ENCODE assay signal across 15 cellular contexts in genomic region chr1:1862905-1863547, GRCh38. TPM values are rescaled to one million over a fixed set of nuclear protein-coding genes. Genes with fewer than 3 reads are reported as not detected.
DNase-seq lines count a peak whose midpoint lies in the region; ATAC-seq, FAIRE-seq and TF ChIP-seq lines count a peak whose summit lies in the region.
"Had no signal": no experiment of that assay in that cellular context is flagged by ENCODE, and none has a peak within 500 bp of the region (broad histone marks: within the 10 kb centered on the region; RNA-seq: fewer than 3 reads in every experiment).

No MANE protein-coding gene starts in this region.

- TF ChIP-seq RAD21 in HepG2 (CRISPR knock-in tag; IDR thresholded peaks at IDR 0.05) = no peak

- peak overlapping the region; percentile 45 for H3K27ac ChIP-seq in HepG2 (ENCODE audit: extremely low read length, insufficient read depth, low read length)
- no peak overlapping the region for H3K27ac ChIP-seq in mesendoderm (ENCODE audit: low read depth, low read length)
- H3K27ac ChIP-seq: ovary had no signal

- FAIRE-seq in HepG2 (lab: Jason Lieb, UNC) = no peak
- FAIRE-seq: kidney had no signal

- H2AFZ ChIP-seq in HepG2 (ENCODE audit: low read length) = no peak overlapping the region

- no peak overlapping the region for H3K56ac ChIP-seq in mesendoderm (ENCODE audit: low read length)

- H3K4me1 Mint-ChIP-seq in activated naive CD8-positive, alpha-beta T cell (ENCODE audit: low read depth) = peaks cover 65% of the 10 kb centered on the region
- peaks cover 48% of the 10 kb centered on the region for H3K4me1 Mint-ChIP-seq in activated naive CD8-positive, alpha-beta T cell treated with anti-CD3 and anti-CD28 coated beads for 36 hours
- peaks cover 46% of the 10 kb centered on the region for H3K4me1 Mint-ChIP-seq in T-helper 17 cell
- peaks cover 30% of the 10 kb centered on the region for H3K4me1 Mint-ChIP-seq in type B pancreatic cell (ENCODE audit: unreplicated experiment)

- H2BK15ac ChIP-seq in mesendoderm (replicated peaks; ENCODE audit: low read depth) = no peak overlapping the region

- H3K9me3 Mint-ChIP-seq in activated naive CD8-positive, alpha-beta T cell (ENCODE audit: low read depth) = no peaks in the 10 kb centered on the region
- H3K9me3 Mint-ChIP-seq in activated naive CD8-positive, alpha-beta T cell treated with anti-CD3 and anti-CD28 coated beads for 36 hours = no peaks in the 10 kb centered on the region
- H3K9me3 Mint-ChIP-seq in type B pancreatic cell = no peaks in the 10 kb centered on the region
- H3K9me3 Mint-ChIP-seq: activated T-cell treated with anti-CD3 and anti-CD28 coated beads, Interleukin-2, amount 50 U/mL, for 4 hours had no signal

- TF ChIP-seq EP300 in HepG2 (IDR thresholded peaks at IDR 0.05; ENCODE audit: low read depth in 2 of 2, low read length in 2 of 2) (no peak), HepG2 (CRISPR knock-in tag; IDR thresholded peaks at IDR 0.05; ENCODE audit: borderline replicate concordance) (no peak)

- TF ChIP-seq CTCF in HepG2 (CRISPR knock-in tag; IDR thresholded peaks at IDR 0.05) (no peak), type B pancreatic cell (conservative IDR thresholded peaks at IDR 0.05) (no peak)

- peak overlapping the region; percentile 15 for H3K4me3 Mint-ChIP-seq in activated naive CD8-positive, alpha-beta T cell
- no peak overlapping the region for H3K4me3 Mint-ChIP-seq in activated naive CD8-positive, alpha-beta T cell treated with anti-CD3 and anti-CD28 coated beads for 36 hours
- H3K4me3 Mint-ChIP-seq in T-helper 17 cell (peak overlapping the region; percentile 62), type B pancreatic cell (no peak overlapping the region)
- H3K4me3 Mint-ChIP-seq: activated T-cell treated with anti-CD3 and anti-CD28 coated beads, Interleukin-2, amount 50 U/mL, for 4 hours had no signal

- no peak for TF ChIP-seq POLR2A in HepG2 (IDR thresholded peaks at IDR 0.05; ENCODE audit: insufficient read depth in 1 of 2, low read depth in 2 of 2, low read length in 2 of 2)

- intact Hi-C loops in HepG2 (cut with micrococcal nuclease; ENCODE audit: unreplicated experiment) = no loop called here

- H3K36me3 Mint-ChIP-seq in activated naive CD8-positive, alpha-beta T cell = no peaks in the 10 kb centered on the region
- H3K36me3 Mint-ChIP-seq in activated naive CD8-positive, alpha-beta T cell treated with anti-CD3 and anti-CD28 coated beads for 36 hours = peaks cover 24% of the 10 kb centered on the region
- H3K36me3 Mint-ChIP-seq in T-helper 17 cell (ENCODE audit: low read depth) (no peaks in the 10 kb centered on the region), type B pancreatic cell (peaks cover 20% of the 10 kb centered on the region)

- H3K79me2 ChIP-seq in HepG2 (ENCODE audit: insufficient read depth, low read length) (peaks cover 91% of the 10 kb centered on the region), mesendoderm (ENCODE audit: control insufficient read depth, insufficient read depth, low read length) (peaks cover 91% of the 10 kb centered on the region)

- POLR2A ChIA-PET in HepG2 (lab: Yijun Ruan, JAX) = no interaction called here

- H3K27me3 Mint-ChIP-seq in activated naive CD8-positive, alpha-beta T cell = no peaks in the 10 kb centered on the region
- no peaks in the 10 kb centered on the region for H3K27me3 Mint-ChIP-seq in activated naive CD8-positive, alpha-beta T cell treated with anti-CD3 and anti-CD28 coated beads for 36 hours
- no peaks in the 10 kb centered on the region for H3K27me3 Mint-ChIP-seq in T-helper 17 cell
- H3K27me3 Mint-ChIP-seq in type B pancreatic cell = no peaks in the 10 kb centered on the region

- H3K27ac Mint-ChIP-seq in activated naive CD8-positive, alpha-beta T cell = peak overlapping the region; percentile 31
- H3K27ac Mint-ChIP-seq in activated naive CD8-positive, alpha-beta T cell treated with anti-CD3 and anti-CD28 coated beads for 36 hours = no peak overlapping the region
- peak overlapping the region; percentile 91 for H3K27ac Mint-ChIP-seq in T-helper 17 cell
- H3K27ac Mint-ChIP-seq in type B pancreatic cell = peak overlapping the region; percentile 79

- no peak overlapping the region for H3K9ac ChIP-seq in HepG2 (ENCODE audit: insufficient read depth, low read depth, low read length)
- no peak overlapping the region for H3K9ac ChIP-seq in mesendoderm (ENCODE audit: low read length)

- ATAC-seq in T-helper 17 cell = no peak
- peak; percentile 43 for ATAC-seq in HepG2

- H3K79me1 ChIP-seq in mesendoderm (ENCODE audit: low read length) = peaks cover 4% of the 10 kb centered on the region

- H3K27me3 ChIP-seq in HepG2 (ENCODE audit: control insufficient read depth in 1 of 2, insufficient read depth in 2 of 2, low read length in 2 of 2) (no peaks in the 10 kb centered on the region), mesendoderm (ENCODE audit: insufficient read depth, low read length, poor library complexity) (no peaks in the 10 kb centered on the region)
- H3K27me3 ChIP-seq: ovary had no signal

- no peak overlapping the region for H3K4me3 ChIP-seq in HepG2 (replicated peaks in 1 of 3; ENCODE audit: insufficient read depth in 1 of 3, low read depth in 2 of 3, low read length in 3 of 3)
- H3K4me3 ChIP-seq in mesendoderm (ENCODE audit: low read length) = no peak overlapping the region
- H3K4me3 ChIP-seq: ovary had no signal

- no TSS peak for BruUV-seq in HepG2 (replicated peaks; lab: Mats Ljungman, UMichigan)

- H3K4ac ChIP-seq in mesendoderm (ENCODE audit: low read depth, low read length) = no peak overlapping the region

- no peak overlapping the region for H3K18ac ChIP-seq in mesendoderm (ENCODE audit: low read length)

- H3K23ac ChIP-seq in mesendoderm (ENCODE audit: low read length) = no peak overlapping the region

- H4K5ac ChIP-seq in mesendoderm (ENCODE audit: low read length) = no peak overlapping the region

- no peak overlapping the region for H2AK5ac ChIP-seq in mesendoderm (ENCODE audit: low read length)

- CTCF ChIA-PET in HepG2 (lab: Yijun Ruan, JAX; ENCODE audit: low intra/inter-chr PET ratio, low total read pairs) = no interaction called here

- 55% methylated on average over 6 of the region's 6 CpGs for WGBS in HepG2 (ENCODE audit: low lambda C conversion rate)
- WGBS in mesendoderm (ENCODE audit: extremely low coverage, insufficient coverage, low lambda C conversion rate) = no CpG with 5 or more reads among the region's 6 CpGs

- H3K4me2 ChIP-seq in HepG2 (ENCODE audit: low read depth, low read length) (no peak overlapping the region), mesendoderm (ENCODE audit: low read length) (no peak overlapping the region)

- H3K4me1 ChIP-seq in HepG2 (ENCODE audit: insufficient read depth, low read length) (peaks cover 74% of the 10 kb centered on the region), mesendoderm (ENCODE audit: control insufficient read depth, low read depth, low read length) (peaks cover 2% of the 10 kb centered on the region)

- H2BK120ac ChIP-seq in mesendoderm (ENCODE audit: low read depth, low read length) = no peak overlapping the region

- H4K8ac ChIP-seq in mesendoderm (ENCODE audit: low read depth, low read length) = no peak overlapping the region

- no peak for DNase-seq in activated naive CD8-positive, alpha-beta T cell treated with anti-CD3 and anti-CD28 coated beads for 36 hours
- no peak for DNase-seq in T-helper 17 cell
- no peak for DNase-seq in HepG2 (ENCODE audit: low spot score)
- DNase-seq in type B pancreatic cell (ENCODE audit: extremely low spot score, unreplicated experiment) = no peak
- DNase-seq in mesendoderm = no peak
- DNase-seq in Ammon's horn (ENCODE audit: low spot score) = no peak
- no peak for DNase-seq in DMS153 treated with DMSO at 0.1 percent for 48 hours (lab: John Stamatoyannopoulos, UW; ENCODE audit: unreplicated experiment)
- DNase-seq: activated T-cell treated with anti-CD3 and anti-CD28 coated beads, Interleukin-2, amount 50 U/mL, for 4 hours; kidney; NCI-H187 treated with DMSO at 0.1 percent for 48 hours; stimulated activated CD4-positive, alpha-beta T cell treated with anti-CD3 and anti-CD28 coated beads, Interleukin-1b, Interleukin-23, amount 100 ng/mL, for 48 hours; T-helper 9 cell had no signal

- no peak overlapping the region for H2BK5ac ChIP-seq in mesendoderm (ENCODE audit: low read length)

- in situ Hi-C loops in HepG2 (cut with HindIII; ENCODE audit: extremely low pct_ligation_motif_present, low pct_unique_long_range_greater_than_20kb) = no loop called here

- H3K36me3 ChIP-seq in HepG2 (replicated peaks in 1 of 2; ENCODE audit: control insufficient read depth in 1 of 2, insufficient read depth in 2 of 2, low read length in 2 of 2) (no peaks in the 10 kb centered on the region; a peak in 2 of 5 replicates), mesendoderm (ENCODE audit: control insufficient read depth, insufficient read depth, low read length) (no peaks in the 10 kb centered on the region)
- H3K36me3 ChIP-seq: ovary had no signal

- H3K9me3 ChIP-seq in T-helper 17 cell (ENCODE audit: control insufficient read depth, low read length, poor library complexity, severe bottlenecking) (no peaks in the 10 kb centered on the region), HepG2 (ENCODE audit: low read length) (no peaks in the 10 kb centered on the region)
- H3K9me3 ChIP-seq: ovary had no signal

- peaks cover 75% of the 10 kb centered on the region for H4K20me1 ChIP-seq in HepG2 (ENCODE audit: insufficient read depth, low read length)

RNA-seq across cellular contexts. Expression of gene GNB1, which starts 27.9 kb away (rescaled TPM):
- 100 to 1,000 TPM; 360 to 394 TPM for total RNA-seq in activated naive CD8-positive, alpha-beta T cell treated with anti-CD3 and anti-CD28 coated beads for 36 hours
- total RNA-seq in T-helper 17 cell = 100 to 1,000 TPM; 236 to 255 TPM
- total RNA-seq in HepG2 (2016; rRNA removed; fragmentation: Illumina TruSeq; extraction: Trizol) = 66.2 and 76.7 TPM in 2 replicates
- 98.5 and 108 TPM in 2 replicates for total RNA-seq in HepG2 (2016; cell fraction: cytosol; rRNA removed; fragmentation: Illumina TruSeq; extraction: Trizol; ENCODE audit: low read depth)
- total RNA-seq in HepG2 (2016; cell fraction: insoluble cytoplasmic fraction; rRNA removed; fragmentation: Illumina TruSeq; extraction: Trizol) = 68.2 and 68.8 TPM in 2 replicates
- total RNA-seq in HepG2 (2016; cell fraction: membrane; rRNA removed; fragmentation: Illumina TruSeq; extraction: Trizol) = 163 and 168 TPM in 2 replicates
- 45.2 and 49.3 TPM in 2 replicates for total RNA-seq in HepG2 (2016; cell fraction: nucleus; rRNA removed; fragmentation: Illumina TruSeq; extraction: Trizol)
- 327 and 345 TPM in 2 replicates for polyA plus RNA-seq in HepG2 (2011; rRNA removed)
- polyA plus RNA-seq in HepG2 (2011; cell fraction: cytosol; rRNA removed) = 278 and 286 TPM in 2 replicates
- polyA plus RNA-seq in HepG2 (2011; cell fraction: nucleus; rRNA removed) = 169 and 179 TPM in 2 replicates
- polyA plus RNA-seq in HepG2 (2012) = 196 and 197 TPM in 2 replicates
- polyA plus RNA-seq in HepG2 (2016; cell fraction: cytosol; fragmentation: Illumina TruSeq; extraction: Trizol; ENCODE audit: low read depth) = 302 and 370 TPM in 2 replicates
- 201 and 257 TPM in 2 replicates for polyA plus RNA-seq in HepG2 (2016; cell fraction: insoluble cytoplasmic fraction; fragmentation: Illumina TruSeq; extraction: Trizol; ENCODE audit: low read depth)
- 387 and 445 TPM in 2 replicates for polyA plus RNA-seq in HepG2 (2016; cell fraction: membrane; fragmentation: Illumina TruSeq; extraction: Trizol; ENCODE audit: low read depth)
- polyA plus RNA-seq in HepG2 (2016; cell fraction: nucleus; fragmentation: Illumina TruSeq; extraction: Trizol; ENCODE audit: insufficient read depth, low read depth) = 156 and 160 TPM in 2 replicates
- polyA minus RNA-seq in HepG2 (2011; rRNA and poly(A)+ RNA removed; ENCODE audit: low replicate concordance) = 349 and 450 TPM in 2 replicates
- polyA minus RNA-seq in HepG2 (2011; cell fraction: cytosol; rRNA and poly(A)+ RNA removed) = 168 and 187 TPM in 2 replicates
- 63.1 and 70.6 TPM in 2 replicates for polyA minus RNA-seq in HepG2 (2011; cell fraction: nucleus; rRNA and poly(A)+ RNA removed)
- total RNA-seq in type B pancreatic cell (ENCODE audit: low replicate concordance) = 279 and 297 TPM in 2 replicates
- polyA plus RNA-seq in mesendoderm (2013, experiment 1 of 2) = 227 TPM
- polyA plus RNA-seq in mesendoderm (2013, experiment 2 of 2) = 228 TPM

RNA-seq across cellular contexts. Expression of gene CALML6, which starts 52.0 kb away (rescaled TPM):
- under 1 TPM; 0.87 to 0.98 TPM for total RNA-seq in activated naive CD8-positive, alpha-beta T cell treated with anti-CD3 and anti-CD28 coated beads for 36 hours
- total RNA-seq in T-helper 17 cell (under 1 TPM; 0.35 to 0.55 TPM), HepG2 (2016; rRNA removed; fragmentation: Illumina TruSeq; extraction: Trizol) (0.11 TPM in 1 of 2 replicates, not detected in the other), type B pancreatic cell (ENCODE audit: low replicate concordance) (0.36 and 0.65 TPM in 2 replicates)
- not detected in 2 replicates for total RNA-seq in HepG2 (2016; cell fraction: cytosol; rRNA removed; fragmentation: Illumina TruSeq; extraction: Trizol; ENCODE audit: low read depth)
- 0.13 TPM in 1 of 2 replicates, not detected in the other for total RNA-seq in HepG2 (2016; cell fraction: insoluble cytoplasmic fraction; rRNA removed; fragmentation: Illumina TruSeq; extraction: Trizol)
- total RNA-seq in HepG2 (2016; cell fraction: membrane; rRNA removed; fragmentation: Illumina TruSeq; extraction: Trizol) = not detected in 2 replicates
- not detected in 2 replicates for total RNA-seq in HepG2 (2016; cell fraction: nucleus; rRNA removed; fragmentation: Illumina TruSeq; extraction: Trizol)
- 0.12 TPM in 1 of 2 replicates, not detected in the other for polyA plus RNA-seq in HepG2 (2011; rRNA removed)
- not detected in 2 replicates for polyA plus RNA-seq in HepG2 (2011; cell fraction: cytosol; rRNA removed)
- polyA plus RNA-seq in HepG2 (2011; cell fraction: nucleus; rRNA removed) = 0.80 and 1.5 TPM in 2 replicates
- polyA plus RNA-seq in HepG2 (2012) = not detected in 2 replicates
- not detected in 2 replicates for polyA plus RNA-seq in HepG2 (2016; cell fraction: cytosol; fragmentation: Illumina TruSeq; extraction: Trizol; ENCODE audit: low read depth)
- polyA plus RNA-seq in HepG2 (2016; cell fraction: insoluble cytoplasmic fraction; fragmentation: Illumina TruSeq; extraction: Trizol; ENCODE audit: low read depth) = not detected in 2 replicates
- polyA plus RNA-seq in HepG2 (2016; cell fraction: membrane; fragmentation: Illumina TruSeq; extraction: Trizol; ENCODE audit: low read depth) = not detected in 2 replicates
- 0.38 and 0.87 TPM in 2 replicates for polyA plus RNA-seq in HepG2 (2016; cell fraction: nucleus; fragmentation: Illumina TruSeq; extraction: Trizol; ENCODE audit: insufficient read depth, low read depth)
- polyA minus RNA-seq in HepG2 (2011; rRNA and poly(A)+ RNA removed; ENCODE audit: low replicate concordance) = not detected in 2 replicates
- polyA minus RNA-seq in HepG2 (2011; cell fraction: cytosol; rRNA and poly(A)+ RNA removed) = not detected in 2 replicates
- 0.64 TPM in 1 of 2 replicates, not detected in the other for polyA minus RNA-seq in HepG2 (2011; cell fraction: nucleus; rRNA and poly(A)+ RNA removed)
- 0.27 TPM for polyA plus RNA-seq in mesendoderm (2013, experiment 1 of 2)
- polyA plus RNA-seq in mesendoderm (2013, experiment 2 of 2) = 0.22 TPM
- total RNA-seq: H4 had no signal

RNA-seq across cellular contexts. Expression of gene TMEM52, which starts 56.1 kb away (rescaled TPM):
- total RNA-seq in activated naive CD8-positive, alpha-beta T cell treated with anti-CD3 and anti-CD28 coated beads for 36 hours = 1 to 10 TPM; 2.4 to 2.7 TPM
- total RNA-seq in T-helper 17 cell = under 1 TPM in 1 of 2 donors, not detected in 1; 0.52 TPM
- 12.9 and 18.7 TPM in 2 replicates for total RNA-seq in HepG2 (2016; rRNA removed; fragmentation: Illumina TruSeq; extraction: Trizol)
- total RNA-seq in HepG2 (2016; cell fraction: cytosol; rRNA removed; fragmentation: Illumina TruSeq; extraction: Trizol; ENCODE audit: low read depth) = 49.1 and 56.2 TPM in 2 replicates
- total RNA-seq in HepG2 (2016; cell fraction: insoluble cytoplasmic fraction; rRNA removed; fragmentation: Illumina TruSeq; extraction: Trizol) = 9.2 and 18.5 TPM in 2 replicates
- total RNA-seq in HepG2 (2016; cell fraction: membrane; rRNA removed; fragmentation: Illumina TruSeq; extraction: Trizol) = 52.4 and 62.3 TPM in 2 replicates
- total RNA-seq in HepG2 (2016; cell fraction: nucleus; rRNA removed; fragmentation: Illumina TruSeq; extraction: Trizol) = 7.7 and 11.9 TPM in 2 replicates
- 13.2 and 15.3 TPM in 2 replicates for polyA plus RNA-seq in HepG2 (2011; rRNA removed)
- 12.8 and 25.5 TPM in 2 replicates for polyA plus RNA-seq in HepG2 (2011; cell fraction: cytosol; rRNA removed)
- 29.4 and 36.3 TPM in 2 replicates for polyA plus RNA-seq in HepG2 (2011; cell fraction: nucleus; rRNA removed)
- polyA plus RNA-seq in HepG2 (2012) = 6.6 and 7.8 TPM in 2 replicates
- 77.9 and 88.5 TPM in 2 replicates for polyA plus RNA-seq in HepG2 (2016; cell fraction: cytosol; fragmentation: Illumina TruSeq; extraction: Trizol; ENCODE audit: low read depth)
- polyA plus RNA-seq in HepG2 (2016; cell fraction: insoluble cytoplasmic fraction; fragmentation: Illumina TruSeq; extraction: Trizol; ENCODE audit: low read depth) = 13.6 and 17.5 TPM in 2 replicates
- 69.4 and 73.4 TPM in 2 replicates for polyA plus RNA-seq in HepG2 (2016; cell fraction: membrane; fragmentation: Illumina TruSeq; extraction: Trizol; ENCODE audit: low read depth)
- polyA plus RNA-seq in HepG2 (2016; cell fraction: nucleus; fragmentation: Illumina TruSeq; extraction: Trizol; ENCODE audit: insufficient read depth, low read depth) = 21.1 and 21.2 TPM in 2 replicates
- 1.1 and 27.0 TPM in 2 replicates for polyA minus RNA-seq in HepG2 (2011; rRNA and poly(A)+ RNA removed; ENCODE audit: low replicate concordance)
- 7.6 and 7.8 TPM in 2 replicates for polyA minus RNA-seq in HepG2 (2011; cell fraction: cytosol; rRNA and poly(A)+ RNA removed)
- polyA minus RNA-seq in HepG2 (2011; cell fraction: nucleus; rRNA and poly(A)+ RNA removed) = 2.3 and 2.6 TPM in 2 replicates
- 1.8 and 3.9 TPM in 2 replicates for total RNA-seq in type B pancreatic cell (ENCODE audit: low replicate concordance)
- 9.0 TPM for polyA plus RNA-seq in mesendoderm (2013, experiment 1 of 2)
- polyA plus RNA-seq in mesendoderm (2013, experiment 2 of 2) = 8.8 TPM

Comparison
In these comparisons a context has a peak if more than half of its experiments do, and no peak if none do; other contexts are left out.
1. H3K4me3 Mint-ChIP-seq: peak in activated naive CD8-positive, alpha-beta T cell (single experiment) and T-helper 17 cell (single experiment); none in activated naive CD8-positive, alpha-beta T cell treated with anti-CD3 and anti-CD28 coated beads for 36 hours (single experiment) and type B pancreatic cell (single experiment).